ENCODE assay signal across 21 cellular contexts in genomic region chr6:56725257-56725656, GRCh38.
DNase-seq lines count a peak whose midpoint lies in the region; ATAC-seq and TF ChIP-seq lines count a peak whose summit lies in the region.
"Had no signal": no experiment of that assay in that cellular context is flagged by ENCODE, and none has a peak within 500 bp of the region (broad histone marks: within the 10 kb centered on the region; RNA-seq: fewer than 3 reads in every experiment).

No MANE protein-coding gene starts in this region.

- intact Hi-C loops in right cardiac atrium (cut with DNase I) (no loop called here), gastrocnemius medialis (cut with DNase I; ENCODE audit: low total_unique reads) (no loop called here), lower leg skin (cut with DNase I; ENCODE audit: low total_unique reads) (loop anchor here (10.0 kb wide), 1 partner anchor 130 kb away; no protein-coding TSS in a partner anchor)

- POLR2A ChIA-PET in SK-N-SH (lab: Yijun Ruan, JAX): no interaction called here

- no peak for TF ChIP-seq RAD21 in SK-N-SH (IDR thresholded peaks at IDR 0.05; ENCODE audit: low read length)

- no peaks in the 10 kb centered on the region for H3K27me3 ChIP-seq in GM23338 (ENCODE audit: insufficient read depth)
- H3K27me3 ChIP-seq in SK-N-SH (ENCODE audit: insufficient read depth): no peaks in the 10 kb centered on the region
- no peaks in the 10 kb centered on the region for H3K27me3 ChIP-seq in right cardiac atrium (ENCODE audit: control insufficient read depth, insufficient read depth)
- H3K27me3 ChIP-seq in gastrocnemius medialis: no peaks in the 10 kb centered on the region
- H3K27me3 ChIP-seq: uterus had no signal

- H3K4me2 ChIP-seq in GM23338 (peak overlapping the region; percentile 11), SK-N-SH (peak overlapping the region; percentile 34)
- H3K4me2 ChIP-seq: PC-9 had no signal

- CTCF ChIA-PET in SK-N-SH (lab: Yijun Ruan, JAX): interaction anchor here (1.7 to 2.5 kb wide), 4 partner anchors 9 to 26 kb away, joined by 5 to 14 read pairs (median 5); no protein-coding TSS in a partner anchor

- no peak overlapping the region for H3K4me3 ChIP-seq in GM23338
- no peak overlapping the region for H3K4me3 ChIP-seq in SK-N-SH (ENCODE audit: low read depth in 2 of 2, low read length in 1 of 2)
- H3K4me3 ChIP-seq in right cardiac atrium (ENCODE audit: low read length): no peak overlapping the region
- no peak overlapping the region for H3K4me3 ChIP-seq in gastrocnemius medialis
- no peak overlapping the region for H3K4me3 ChIP-seq in lower leg skin (ENCODE audit: low read depth, poor library complexity, severe bottlenecking)
- H3K4me3 ChIP-seq: PC-9, SK-N-MC, uterus had no signal

- peaks cover 7% of the 10 kb centered on the region for H3K27me3 Mint-ChIP-seq in GM23338 (ENCODE audit: insufficient read depth, low read depth, poor library complexity)
- H3K27me3 Mint-ChIP-seq: B cell; stimulated activated naive CD8-positive, alpha-beta T cell treated with anti-CD3 and anti-CD28 coated beads, Interleukin-15, Interleukin-2, amounts not matched to agents 100 ng/mL and 50 ng/mL, for 24 hours had no signal

- no peak overlapping the region for H3K4me3 Mint-ChIP-seq in GM23338
- H3K4me3 Mint-ChIP-seq: B cell; neural crest cell; stimulated activated naive CD8-positive, alpha-beta T cell treated with anti-CD3 and anti-CD28 coated beads, Interleukin-15, Interleukin-2, amounts not matched to agents 100 ng/mL and 50 ng/mL, for 24 hours had no signal

- H3K9me3 ChIP-seq in SK-N-SH (no peaks in the 10 kb centered on the region), right cardiac atrium (ENCODE audit: control insufficient read depth, low read length) (no peaks in the 10 kb centered on the region), gastrocnemius medialis (no peaks in the 10 kb centered on the region)
- H3K9me3 ChIP-seq: uterus had no signal

- TF ChIP-seq POLR2A in gastrocnemius medialis (IDR thresholded peaks at IDR 0.05): no peak
- TF ChIP-seq POLR2A in lower leg skin (IDR thresholded peaks at IDR 0.05): no peak

- H3K36me3 Mint-ChIP-seq in GM23338 (ENCODE audit: low read depth): peaks cover 16% of the 10 kb centered on the region

- peak overlapping the region; percentile 87 for H3K27ac Mint-ChIP-seq in GM23338
- H3K27ac Mint-ChIP-seq: B cell; stimulated activated naive CD8-positive, alpha-beta T cell treated with anti-CD3 and anti-CD28 coated beads, Interleukin-15, Interleukin-2, amounts not matched to agents 100 ng/mL and 50 ng/mL, for 24 hours had no signal

- peaks cover 12% of the 10 kb centered on the region for H3K9me3 Mint-ChIP-seq in GM23338
- H3K9me3 Mint-ChIP-seq: stimulated activated naive CD8-positive, alpha-beta T cell treated with anti-CD3 and anti-CD28 coated beads, Interleukin-15, Interleukin-2, amounts not matched to agents 100 ng/mL and 50 ng/mL, for 24 hours had no signal

- no peak for TF ChIP-seq EP300 in SK-N-SH (IDR thresholded peaks at IDR 0.05; ENCODE audit: borderline replicate concordance in 1 of 2, low read depth in 1 of 2, low read length in 1 of 2)

- H3K27ac ChIP-seq in GM23338 (ENCODE audit: low read depth): peak overlapping the region; percentile 50
- H3K27ac ChIP-seq in SK-N-SH (ENCODE audit: low read depth in 2 of 2, low read length in 1 of 2): peak overlapping the region in 1 of 2 experiments; percentile 44; a peak in 2 of 4 replicates
- H3K27ac ChIP-seq in right cardiac atrium (ENCODE audit: low read length): no peak overlapping the region
- peak overlapping the region in 2 of 4 donors; percentile 17 to 35 for H3K27ac ChIP-seq in gastrocnemius medialis
- H3K27ac ChIP-seq: SK-N-MC, uterus had no signal

- ATAC-seq in GM23338 (peak; percentile 50), right cardiac atrium (peak; percentile 11 to 24), gastrocnemius medialis (peak; percentile 33 to 93)

- peaks cover 79% of the 10 kb centered on the region for H3K79me2 ChIP-seq in GM23338 (replicated peaks; ENCODE audit: insufficient read depth)
- peaks cover 95% of the 10 kb centered on the region for H3K79me2 ChIP-seq in SK-N-SH (ENCODE audit: insufficient read depth)

- 92% methylated on average over 2 of the region's 2 CpGs for WGBS in SK-N-SH (ENCODE audit: low lambda C conversion rate)
- WGBS in right cardiac atrium: 81% methylated on average over 2 of the region's 2 CpGs
- 92 to 96% methylated on average over 2 of the region's 2 CpGs for WGBS in lower leg skin, 2 donors

- H3K9ac ChIP-seq in SK-N-SH: no peak overlapping the region

- H2AFZ ChIP-seq in GM23338 (no peak overlapping the region), SK-N-SH (ENCODE audit: low read depth) (no peak overlapping the region)
- H2AFZ ChIP-seq: PC-9 had no signal

- DNase-seq in GM23338 (ENCODE audit: low spot score): no peak
- no peak for DNase-seq in SK-N-SH
- no peak for DNase-seq in right cardiac atrium
- DNase-seq in gastrocnemius medialis: no peak
- DNase-seq in NOMO-1 treated with dmso at 0.1 percent for 144 hours (lab: John Stamatoyannopoulos, UW; ENCODE audit: unreplicated experiment): no peak
- DNase-seq in GF-D8 (lab: John Stamatoyannopoulos, UW): no peak
- DNase-seq in lower leg skin (ENCODE audit: low spot score in 2 of 2): no peak
- DNase-seq: activated CD4-positive, alpha-beta T cell treated with anti-CD3 and anti-CD28 coated beads for 4 hours; activated effector memory CD4-positive, alpha-beta T cell treated with Interleukin-2 at 50 U/mL for 16 hours; amygdala; kidney; NCI-H1436 treated with DMSO at 0.1 percent for 48 hours; NCI-H2171 treated with DMSO at 0.1 percent for 48 hours; NCI-H748 treated with DMSO at 0.1 percent for 48 hours; PC-9; T1000; uterus had no signal

- in situ Hi-C loops in gastrocnemius medialis (cut with MboI; ENCODE audit: low sequenced_read_pairs in 4 of 4): no loop called here

- H4K20me1 ChIP-seq in GM23338 (replicated peaks; ENCODE audit: insufficient read depth) (no peaks in the 10 kb centered on the region), SK-N-SH (ENCODE audit: insufficient read depth) (peaks cover 10% of the 10 kb centered on the region; the same call in 1 of the 2 replicates)

- H3K4me1 ChIP-seq in GM23338 (ENCODE audit: insufficient read depth) (peaks cover 54% of the 10 kb centered on the region), SK-N-SH (ENCODE audit: control insufficient read depth in 1 of 2, insufficient read depth in 2 of 2, low read depth in 1 of 2, low read length in 1 of 2) (peaks cover 4 to 62% of the 10 kb centered on the region in 2 experiments; a peak in 3 of 4 replicates), right cardiac atrium (ENCODE audit: control insufficient read depth, insufficient read depth, low read length) (peaks cover 1% of the 10 kb centered on the region), gastrocnemius medialis (peaks cover 36 to 50% of the 10 kb centered on the region in 2 donors)

- H3K9me2 ChIP-seq in GM23338 (ENCODE audit: insufficient read depth) (no peaks in the 10 kb centered on the region), SK-N-SH (no peaks in the 10 kb centered on the region)

- no peaks in the 10 kb centered on the region for H3F3A ChIP-seq in GM23338 (replicated peaks; ENCODE audit: low read depth)
- H3F3A ChIP-seq in SK-N-SH (replicated peaks; ENCODE audit: insufficient read depth): peaks cover 29% of the 10 kb centered on the region

- no peak for TF ChIP-seq CTCF in GM23338 (conservative IDR thresholded peaks at IDR 0.05; ENCODE audit: low read depth in 2 of 2)
- no peak for TF ChIP-seq CTCF in SK-N-SH (IDR thresholded peaks at IDR 0.05)
- no peak for TF ChIP-seq CTCF in gastrocnemius medialis (IDR thresholded peaks at IDR 0.05 in 4 of 5, conservative IDR thresholded peaks at IDR 0.05 in 1 of 5)
- no peak for TF ChIP-seq CTCF in lower leg skin (IDR thresholded peaks at IDR 0.05)

- peaks cover 46% of the 10 kb centered on the region for H3K4me1 Mint-ChIP-seq in GM23338
- H3K4me1 Mint-ChIP-seq: B cell, neural crest cell had no signal

- H3K36me3 ChIP-seq in GM23338 (ENCODE audit: insufficient read depth) (peaks cover 9% of the 10 kb centered on the region; the same call in 1 of the 2 replicates), SK-N-SH (replicated peaks in 1 of 2; ENCODE audit: control insufficient read depth in 1 of 2, insufficient read depth in 2 of 2, low read length in 1 of 2) (peaks cover 0 to 5% of the 10 kb centered on the region in 2 experiments), gastrocnemius medialis (no peaks in the 10 kb centered on the region)
- H3K36me3 ChIP-seq: uterus had no signal

TF ChIP-seq in SK-N-SH, 30 proteins besides CTCF, POLR2A, EP300 and RAD21:
- no peak for TF ChIP-seq FOSL2 (IDR thresholded peaks at IDR 0.05; ENCODE audit: borderline replicate concordance, low read depth)
- no peak for TF ChIP-seq RCOR1 (IDR thresholded peaks at IDR 0.05; ENCODE audit: low read length)
- TF ChIP-seq RFX5 (IDR thresholded peaks at IDR 0.05; ENCODE audit: low read length): no peak
- TF ChIP-seq MAX (IDR thresholded peaks at IDR 0.05; ENCODE audit: low read depth): no peak
- no peak for TF ChIP-seq SMC3 (IDR thresholded peaks at IDR 0.05; ENCODE audit: low read depth, low read length)
- no peak for TF ChIP-seq GABPA (IDR thresholded peaks at IDR 0.05; ENCODE audit: low read depth)
- no peak for TF ChIP-seq CHD2 (IDR thresholded peaks at IDR 0.05; ENCODE audit: low read length, partially characterized antibody)
- no peak for TF ChIP-seq TCF12 (IDR thresholded peaks at IDR 0.05)
- TF ChIP-seq MXI1 (IDR thresholded peaks at IDR 0.05; ENCODE audit: low read depth, low read length): no peak
- no peak for TF ChIP-seq YY1 (IDR thresholded peaks at IDR 0.05; ENCODE audit: low read depth)
